In genomic region chr13:26555413-26555812, GRCh38 we compare ENCODE assay signal across 34 cellular contexts. TPM values are rescaled to one million over a fixed set of nuclear protein-coding genes. Genes with fewer than 3 reads are reported as not detected.
"Had no signal": no experiment of that assay in that cellular context is flagged by ENCODE, and none has a peak within 500 bp of the region (broad histone marks: within the 10 kb centered on the region; RNA-seq: fewer than 3 reads in every experiment).

No MANE protein-coding gene starts in this region.

- H3K27ac Mint-ChIP-seq: activated CD4-positive, alpha-beta T cell treated with anti-CD3 and anti-CD28 coated beads, Interleukin-2, amount 10 ng/mL, durations not matched to agents 24 days and 14 days; activated CD8-positive, alpha-beta T cell treated with anti-CD3 and anti-CD28 coated beads for 36 hours; activated naive CD4-positive, alpha-beta T cell treated with anti-CD3 and anti-CD28 coated beads, Interleukin-2, amount 50 U/mL, for 24 hours; activated naive CD8-positive, alpha-beta T cell treated with anti-CD3 and anti-CD28 coated beads, Interleukin-2, amount 10 ng/mL, durations not matched to agents 7 days and 5 days; activated T-cell treated with anti-CD3 and anti-CD28 coated beads, Interleukin-2, amount 50 U/mL, for 72 hours; activated T-helper 17 cell treated with anti-CD3 and anti-CD28 coated beads, Interleukin-2, amount 50 U/mL, for 72 hours; T-cell; T-helper 17 cell had no signal

- H3K4me3 Mint-ChIP-seq: activated CD4-positive, alpha-beta T cell treated with anti-CD3 and anti-CD28 coated beads, Interleukin-2, amount 10 ng/mL, durations not matched to agents 24 days and 14 days; activated CD8-positive, alpha-beta T cell treated with anti-CD3 and anti-CD28 coated beads for 36 hours; activated naive CD4-positive, alpha-beta T cell treated with anti-CD3 and anti-CD28 coated beads, Interleukin-2, amount 50 U/mL, for 24 hours; activated naive CD8-positive, alpha-beta T cell treated with anti-CD3 and anti-CD28 coated beads, Interleukin-2, amount 10 ng/mL, durations not matched to agents 7 days and 5 days; activated T-cell treated with anti-CD3 and anti-CD28 coated beads, Interleukin-2, amount 50 U/mL, for 72 hours; activated T-helper 17 cell treated with anti-CD3 and anti-CD28 coated beads, Interleukin-2, amount 50 U/mL, for 72 hours; T-cell; T-helper 17 cell had no signal

- H3K4me1 ChIP-seq: breast epithelium had no signal

- H3K9me3 ChIP-seq: ascending aorta, breast epithelium, SJSA1, SK-N-SH had no signal

- H3K4me3 ChIP-seq: ascending aorta, breast epithelium, Peyer's patch, SJSA1 had no signal

- H3K27me3 ChIP-seq: ascending aorta, Peyer's patch had no signal

- H3K27ac ChIP-seq: ascending aorta, breast epithelium, Peyer's patch, SJSA1, VCaP had no signal

- H3K4me1 Mint-ChIP-seq: activated CD4-positive, alpha-beta T cell treated with anti-CD3 and anti-CD28 coated beads, Interleukin-2, amount 10 ng/mL, durations not matched to agents 24 days and 14 days; activated T-helper 17 cell treated with anti-CD3 and anti-CD28 coated beads, Interleukin-2, amount 50 U/mL, for 72 hours had no signal

- DNase-seq: activated CD4-positive, alpha-beta T cell treated with anti-CD3 and anti-CD28 coated beads, Interleukin-2, amount 10 ng/mL, durations not matched to agents 24 days and 14 days; activated CD4-positive, alpha-beta T cell treated with anti-CD3 and anti-CD28 coated beads, Interleukin-2, amount 50 U/mL, for 4 hours; activated CD4-positive, CD25-positive, alpha-beta regulatory T cell; activated CD8-positive, alpha-beta T cell treated with anti-CD3 and anti-CD28 coated beads for 36 hours; activated gamma-delta T cell; activated naive CD4-positive, alpha-beta T cell treated with Interleukin-2 at 50 U/mL for 16 hours; activated naive CD8-positive, alpha-beta T cell treated with anti-CD3 and anti-CD28 coated beads, Interleukin-2, amount 10 ng/mL, durations not matched to agents 7 days and 5 days; activated T-cell treated with anti-CD3 and anti-CD28 coated beads, Interleukin-2, amount 50 U/mL, for 1 hour; activated T-cell treated with anti-CD3 and anti-CD28 coated beads, Interleukin-2, amount 50 U/mL, for 72 hours; amygdala; NCI-H1105; NCI-H1417 treated with DMSO at 0.1 percent for 48 hours; NCI-H187 treated with DMSO at 0.1 percent for 48 hours; NCI-H2081; NCI-H2171 treated with DMSO at 0.1 percent for 48 hours; NCI-H2227 treated with DMSO at 0.1 percent for 48 hours; NCI-H446; NCI-H510A treated with DMSO at 0.1 percent for 48 hours; NCI-H526 treated with DMSO at 0.1 percent for 48 hours; NCI-H774; PC-3; Peyer's patch; RPMI8226; SHP77 treated with DMSO at 0.1 percent for 48 hours; SK-N-SH; T-cell; T-helper 17 cell; T-helper 9 cell had no signal

- H3K36me3 Mint-ChIP-seq: activated naive CD4-positive, alpha-beta T cell treated with anti-CD3 and anti-CD28 coated beads, Interleukin-2, amount 50 U/mL, for 24 hours; activated naive CD8-positive, alpha-beta T cell treated with anti-CD3 and anti-CD28 coated beads, Interleukin-2, amount 10 ng/mL, durations not matched to agents 7 days and 5 days; T-cell had no signal

- H3K4me2 ChIP-seq: SK-N-SH had no signal

- H3K36me3 ChIP-seq: ascending aorta, breast epithelium, Peyer's patch, SJSA1 had no signal

- H3K9ac ChIP-seq: SK-N-SH had no signal

- ATAC-seq: activated CD8-positive, alpha-beta T cell treated with anti-CD3 and anti-CD28 coated beads for 36 hours; activated T-cell treated with anti-CD3 and anti-CD28 coated beads, Interleukin-2, amount 50 U/mL, for 72 hours; activated T-helper 17 cell treated with anti-CD3 and anti-CD28 coated beads, Interleukin-2, amount 50 U/mL, for 72 hours; PC-3; T-cell; T-helper 17 cell had no signal

- H3K9me3 Mint-ChIP-seq: activated CD4-positive, alpha-beta T cell treated with anti-CD3 and anti-CD28 coated beads, Interleukin-2, amount 10 ng/mL, durations not matched to agents 24 days and 14 days; activated CD8-positive, alpha-beta T cell treated with anti-CD3 and anti-CD28 coated beads for 36 hours; activated naive CD4-positive, alpha-beta T cell treated with anti-CD3 and anti-CD28 coated beads, Interleukin-2, amount 50 U/mL, for 24 hours; activated naive CD8-positive, alpha-beta T cell treated with anti-CD3 and anti-CD28 coated beads, Interleukin-2, amount 10 ng/mL, durations not matched to agents 7 days and 5 days; activated T-cell treated with anti-CD3 and anti-CD28 coated beads, Interleukin-2, amount 50 U/mL, for 72 hours; activated T-helper 17 cell treated with anti-CD3 and anti-CD28 coated beads, Interleukin-2, amount 50 U/mL, for 72 hours had no signal

- H3K9me2 ChIP-seq: SK-N-SH had no signal

RNA-seq across cellular contexts. Expression of gene WASF3, which starts 2.1 kb away (rescaled TPM):
- total RNA-seq: activated naive CD8-positive, alpha-beta T cell treated with anti-CD3 and anti-CD28 coated beads, Interleukin-2, amount 10 ng/mL, durations not matched to agents 7 days and 5 days had no signal
